21 cellular contexts compared by ENCODE assay signal in genomic region chr6:167293590-167294091, GRCh38. TPM values are rescaled to one million over a fixed set of nuclear protein-coding genes. Genes with fewer than 3 reads are reported as not detected.
DNase-seq lines count a peak whose midpoint lies in the region; ATAC-seq and TF ChIP-seq lines count a peak whose summit lies in the region.
"Had no signal": no experiment of that assay in that cellular context is flagged by ENCODE, and none has a peak within 500 bp of the region (broad histone marks: within the 10 kb centered on the region; RNA-seq: fewer than 3 reads in every experiment).

No MANE protein-coding gene starts in this region.

- H3K79me1 ChIP-seq in H9 (ENCODE audit: insufficient read depth, low read depth, low read length, poor library complexity, severe bottlenecking) (no peaks in the 10 kb centered on the region), neuronal stem cell (ENCODE audit: low read depth, low read length) (no peaks in the 10 kb centered on the region)

- H3K4me1 ChIP-seq in heart left ventricle (no peaks in the 10 kb centered on the region), H9 (ENCODE audit: insufficient read depth, low read length) (peaks cover 3% of the 10 kb centered on the region; the same call in 1 of the 2 replicates), neuronal stem cell (ENCODE audit: control insufficient read depth in 2 of 2, insufficient read depth in 1 of 2, low read depth in 1 of 2, low read length in 2 of 2) (peaks cover 0 to 3% of the 10 kb centered on the region in 2 donors)
- H3K4me1 ChIP-seq: A549, HAP-1 had no signal

- no peak overlapping the region; the same call in 1 of the 2 replicates for H3K14ac ChIP-seq in H9 (ENCODE audit: insufficient read depth, low read length)
- H3K14ac ChIP-seq in neuronal stem cell (ENCODE audit: low read length) = no peak overlapping the region

- H2BK5ac ChIP-seq in H9 (ENCODE audit: insufficient read length, low read length) = no peak overlapping the region
- no peak overlapping the region for H2BK5ac ChIP-seq in neuronal stem cell (ENCODE audit: low read length)

- ATAC-seq in heart left ventricle (no peak), HG02938 (IDR thresholded peaks at IDR 0.05; ENCODE audit: unreplicated experiment) (no peak), HG02678 (IDR thresholded peaks at IDR 0.05; ENCODE audit: unreplicated experiment) (no peak)
- ATAC-seq: A549 had no signal

- H3K23ac ChIP-seq in H9 (ENCODE audit: insufficient read length, low read depth, low read length) = no peak overlapping the region
- peak overlapping the region; percentile 32 for H3K23ac ChIP-seq in neuronal stem cell (ENCODE audit: low read depth, low read length, poor library complexity)

- H2BK15ac ChIP-seq in H9 (ENCODE audit: low read depth, low read length) (no peak overlapping the region), neuronal stem cell (ENCODE audit: low read length) (peak overlapping the region; percentile 44)

- H3K27ac ChIP-seq in heart left ventricle (no peak overlapping the region), H9 (ENCODE audit: insufficient read length, low read depth, low read length) (no peak overlapping the region), neuronal stem cell (replicated peaks; ENCODE audit: low read length) (no peak overlapping the region)
- H3K27ac ChIP-seq: 22Rv1, A549, C4-2B had no signal

- peaks cover 23% of the 10 kb centered on the region for H3K27me3 Mint-ChIP-seq in H9 (ENCODE audit: low read depth)
- H3K27me3 Mint-ChIP-seq in progenitor cell of endocrine pancreas = no peaks in the 10 kb centered on the region

- peaks cover 0 to 7% (median 0%) of the 10 kb centered on the region in 12 donors for H3K9me3 ChIP-seq in heart left ventricle
- no peaks in the 10 kb centered on the region for H3K9me3 ChIP-seq in H9 (ENCODE audit: control insufficient read depth, low read depth, low read length)
- H3K9me3 ChIP-seq in neuronal stem cell (replicated peaks in 1 of 2; ENCODE audit: control insufficient read depth in 2 of 2, insufficient read depth in 1 of 2, low read depth in 1 of 2, low read length in 2 of 2) = peaks cover 0 to 4% of the 10 kb centered on the region in 2 donors
- H3K9me3 ChIP-seq: A549, HAP-1 had no signal

- H3K27ac Mint-ChIP-seq in H9 (no peak overlapping the region; a peak in 1 of 7 replicates), progenitor cell of endocrine pancreas (peak overlapping the region; percentile 67)
- H3K27ac Mint-ChIP-seq: CD4-positive, alpha-beta T cell had no signal

- no peaks in the 10 kb centered on the region for H3K23me2 ChIP-seq in H9 (ENCODE audit: insufficient read length, low read depth, low read length, poor library complexity, severe bottlenecking)

- H3K4ac ChIP-seq in H9 (ENCODE audit: low read depth, low read length) (no peak overlapping the region), neuronal stem cell (ENCODE audit: low read length) (no peak overlapping the region)

- H3K36me3 ChIP-seq in heart left ventricle (no peaks in the 10 kb centered on the region), neuronal stem cell (replicated peaks in 1 of 2; ENCODE audit: control insufficient read depth in 2 of 2, insufficient read depth in 2 of 2, low read length in 2 of 2) (no peaks in the 10 kb centered on the region)
- H3K36me3 ChIP-seq: HAP-1 had no signal

- H2AK5ac ChIP-seq in H9 (ENCODE audit: insufficient read length, low read length) (no peak overlapping the region), neuronal stem cell (ENCODE audit: low read depth, low read length) (peak overlapping the region; percentile 83)

- TF ChIP-seq POLR2A in heart left ventricle (IDR thresholded peaks at IDR 0.05) = no peak

- H3K4me3 ChIP-seq in heart left ventricle (no peak overlapping the region), neuronal stem cell (ENCODE audit: low read length in 2 of 2) (no peak overlapping the region)
- H3K4me3 ChIP-seq: A549, HAP-1 had no signal

- 90 to 96% (median 93%) methylated on average over 13 of the region's 13 CpGs for WGBS in heart left ventricle, 4 donors
- WGBS in H9 (ENCODE audit: extremely low coverage, insufficient read length, low lambda C conversion rate) = no CpG with 5 or more reads among the region's 13 CpGs
- no CpG with 5 or more reads among the region's 13 CpGs for WGBS in neuronal stem cell (ENCODE audit: extremely low coverage in 2 of 2, insufficient read length in 2 of 2, insufficient replicate concordance in 1 of 2), 2 donors

- H3K79me2 ChIP-seq in H9 (ENCODE audit: insufficient read depth, low read length) = no peaks in the 10 kb centered on the region

- no peak overlapping the region for H3K56ac ChIP-seq in H9 (ENCODE audit: insufficient read length, low read depth, low read length)

- H4K91ac ChIP-seq in H9 (ENCODE audit: insufficient read length, low read depth, low read length) (no peak overlapping the region), neuronal stem cell (ENCODE audit: low read depth, low read length, poor library complexity) (no peak overlapping the region)

- peak; percentile 66 for DNase-seq in cardiac septum (ENCODE audit: low spot score)
- no peak for DNase-seq in heart left ventricle
- no peak for DNase-seq in H9
- DNase-seq in neuronal stem cell (ENCODE audit: low spot score) = no peak
- no peak for DNase-seq in progenitor cell of endocrine pancreas (ENCODE audit: low spot score, unreplicated experiment)
- no peak for DNase-seq in NCI-H82 (lab: John Stamatoyannopoulos, UW)
- DNase-seq: AML-193; CD4-positive, alpha-beta T cell; DMS153; DMS79; GDM1; GOT3 had no signal

- H4K20me1 ChIP-seq in H9 (ENCODE audit: control insufficient read depth, insufficient read depth, insufficient read length) = no peaks in the 10 kb centered on the region

- intact Hi-C loops in cardiac septum (cut with DNase I) = no loop called here
- intact Hi-C loops in heart left ventricle (cut with DNase I) = loop anchor here in 2 of 10 donors (10.0 kb wide), 2 partner anchors 99 to 519 kb away; no protein-coding TSS in a partner anchor

- no peak overlapping the region for H3K4me3 Mint-ChIP-seq in H9
- H3K4me3 Mint-ChIP-seq in progenitor cell of endocrine pancreas (ENCODE audit: low read depth) = no peak overlapping the region
- H3K4me3 Mint-ChIP-seq: CD4-positive, alpha-beta T cell had no signal

- H3K18ac ChIP-seq in H9 (ENCODE audit: insufficient read length, low read depth, low read length) = peak overlapping the region; percentile 39
- peak overlapping the region; percentile 20 for H3K18ac ChIP-seq in neuronal stem cell (ENCODE audit: low read length)

- no peak overlapping the region for H2BK20ac ChIP-seq in H9 (ENCODE audit: low read depth, low read length, poor library complexity, severe bottlenecking)

- peaks cover 5 to 6% of the 10 kb centered on the region in 2 experiments; a peak in 3 of 5 replicates for H3K9me3 Mint-ChIP-seq in H9
- peaks cover 7% of the 10 kb centered on the region for H3K9me3 Mint-ChIP-seq in progenitor cell of endocrine pancreas (ENCODE audit: low read depth)
- H3K9me3 Mint-ChIP-seq: CD4-positive, alpha-beta T cell had no signal

- H4K8ac ChIP-seq in H9 (replicated peaks; ENCODE audit: insufficient read length, low read depth, low read length) (no peak overlapping the region), neuronal stem cell (ENCODE audit: low read depth, low read length) (no peak overlapping the region)

- H2AFZ ChIP-seq in H9 (ENCODE audit: low read length) (no peak overlapping the region), neuronal stem cell (ENCODE audit: low read length) (no peak overlapping the region)

- H4K5ac ChIP-seq in H9 (ENCODE audit: insufficient read length, low read depth, low read length) = no peak overlapping the region

- no peak overlapping the region for H2BK120ac ChIP-seq in H9 (ENCODE audit: low read depth, low read length, poor library complexity, severe bottlenecking)
- H2BK120ac ChIP-seq in neuronal stem cell (ENCODE audit: low read depth, low read length) = peak overlapping the region; percentile 69

- H3K9ac ChIP-seq in H9 (ENCODE audit: extremely low read depth, insufficient read length, low read length) = no peak overlapping the region
- no peak overlapping the region for H3K9ac ChIP-seq in neuronal stem cell (ENCODE audit: low read depth, low read length, poor library complexity)

- H3K4me2 ChIP-seq in H9 (ENCODE audit: insufficient read depth, insufficient read length, low read length) = no peak overlapping the region
- no peak overlapping the region for H3K4me2 ChIP-seq in neuronal stem cell (ENCODE audit: insufficient read depth, low read length, poor library complexity, severe bottlenecking)
- H3K4me2 ChIP-seq: A549 had no signal

- H3T11ph ChIP-seq in H9 (ENCODE audit: low read length) = no peak overlapping the region

- H2BK12ac ChIP-seq in H9 (ENCODE audit: insufficient read length, low read depth, low read length) (no peak overlapping the region), neuronal stem cell (ENCODE audit: low read length) (no peak overlapping the region)

- H3K36me3 Mint-ChIP-seq in H9 (ENCODE audit: insufficient read depth in 1 of 3, low read depth in 3 of 3) (peaks cover 3 to 7% (median 3%) of the 10 kb centered on the region in 3 experiments; a peak in 6 of 7 replicates), progenitor cell of endocrine pancreas (ENCODE audit: insufficient read depth) (peaks cover 16% of the 10 kb centered on the region)

- H3K27me3 ChIP-seq in heart left ventricle (no peaks in the 10 kb centered on the region), H9 (ENCODE audit: insufficient read depth, low read length) (no peaks in the 10 kb centered on the region), neuronal stem cell (ENCODE audit: control insufficient read depth in 3 of 3, insufficient read depth in 3 of 3, low read depth in 1 of 3, low read length in 3 of 3) (no peaks in the 10 kb centered on the region)

- H3K4me1 Mint-ChIP-seq in H9 (peaks cover 18 to 21% of the 10 kb centered on the region in 2 experiments), progenitor cell of endocrine pancreas (ENCODE audit: low read depth) (peaks cover 35% of the 10 kb centered on the region)

- TF ChIP-seq CTCF in heart left ventricle (IDR thresholded peaks at IDR 0.05) (no peak), H9 (conservative IDR thresholded peaks at IDR 0.05) (no peak), progenitor cell of endocrine pancreas (IDR thresholded peaks at IDR 0.05; ENCODE audit: unreplicated experiment) (no peak)

RNA-seq across cellular contexts. Expression of gene UNC93A, which starts 2.5 kb away (rescaled TPM):
- total RNA-seq in cardiac septum (not detected), heart left ventricle (not detected), H9 (2021) (0.70 and 0.94 TPM in 2 replicates), progenitor cell of endocrine pancreas (8.1 and 12.8 TPM in 2 replicates)
- not detected for polyA plus RNA-seq in heart left ventricle
- not detected for polyA plus RNA-seq in neuronal stem cell (2013, experiment 1 of 2)
- polyA plus RNA-seq in neuronal stem cell (2013, experiment 2 of 2) = not detected
- total RNA-seq: CD4-positive, alpha-beta T cell; Daoy had no signal
- polyA plus RNA-seq: A549, BJ had no signal

RNA-seq across cellular contexts. Expression of gene TTLL2, which starts 31.2 kb away (rescaled TPM):
- not detected for total RNA-seq in cardiac septum
- total RNA-seq in heart left ventricle = not detected
- not detected for polyA plus RNA-seq in heart left ventricle
- total RNA-seq in H9 (2021) = not detected in 2 replicates
- polyA plus RNA-seq in neuronal stem cell (2013, experiment 1 of 2) = not detected
- not detected for polyA plus RNA-seq in neuronal stem cell (2013, experiment 2 of 2)
- not detected in 2 replicates for total RNA-seq in progenitor cell of endocrine pancreas
- total RNA-seq: CD4-positive, alpha-beta T cell; Daoy; HT-29 had no signal
- polyA plus RNA-seq: A549, BJ had no signal
